In genomic region chr19:4007021-4007835, GRCh38 we compare ENCODE assay signal across 1 cellular context.
TF ChIP-seq lines count a peak whose summit lies in the region.

Gene PIAS4 (plus strand): TSS chr19:4007736. CDS start chr19:4007761, 25 bp downstream.

TF ChIP-seq in HepG2, 621 proteins besides CTCF, POLR2A, EP300 and RAD21 (continued from another document and continues in another):
- TF ChIP-seq ZNF770 (CRISPR knock-in tag; IDR thresholded peaks at IDR 0.05) = peak; percentile 26; the same call in 1 of the 2 replicates
- TF ChIP-seq GZF1 (CRISPR knock-in tag; IDR thresholded peaks at IDR 0.05) = no peak
- TF ChIP-seq GLMP (CRISPR knock-in tag; IDR thresholded peaks at IDR 0.05; ENCODE audit: borderline replicate concordance) = no peak
- TF ChIP-seq SRSF9 (IDR thresholded peaks at IDR 0.05; ENCODE audit: borderline replicate concordance, insufficient read depth, low read depth, low read length, poor library complexity, severe bottlenecking) = no peak
- no peak for TF ChIP-seq ELK4 (CRISPR knock-in tag; IDR thresholded peaks at IDR 0.05; ENCODE audit: borderline replicate concordance)
- TF ChIP-seq CHD4 (IDR thresholded peaks at IDR 0.05; ENCODE audit: borderline replicate concordance, low read length) = no peak
- peak; percentile 40; the same call in 1 of the 2 replicates for TF ChIP-seq CBFB (CRISPR knock-in tag; IDR thresholded peaks at IDR 0.05)
- 0 out of 2 replicates have a peak, but pooled peaks have one; percentile 25 for TF ChIP-seq ZNF720 (CRISPR knock-in tag; IDR thresholded peaks at IDR 0.05)
- peak; percentile 89; the same call in 1 of the 2 replicates for TF ChIP-seq SAFB2 (CRISPR knock-in tag; IDR thresholded peaks at IDR 0.05; ENCODE audit: borderline replicate concordance, low read depth)
- TF ChIP-seq MXD4 (CRISPR knock-in tag; IDR thresholded peaks at IDR 0.05) = peak; percentile 63; the same call in 1 of the 2 replicates
- TF ChIP-seq TERF1 (CRISPR knock-in tag; IDR thresholded peaks at IDR 0.05) = no peak
- TF ChIP-seq ZBTB21 (CRISPR knock-in tag; IDR thresholded peaks at IDR 0.05) = no peak
- TF ChIP-seq ZNF33A (CRISPR knock-in tag; IDR thresholded peaks at IDR 0.05; ENCODE audit: borderline replicate concordance) = no peak
- TF ChIP-seq RBFOX2 (IDR thresholded peaks at IDR 0.05; ENCODE audit: low read depth, low read length) = peak; percentile 86
- TF ChIP-seq ZIK1 (CRISPR knock-in tag; IDR thresholded peaks at IDR 0.05; ENCODE audit: borderline replicate concordance, low read depth) = peak; percentile 75
- TF ChIP-seq JDP2 (CRISPR knock-in tag; IDR thresholded peaks at IDR 0.05; ENCODE audit: borderline replicate concordance) = no peak
- no peak for TF ChIP-seq PRDM15 (CRISPR knock-in tag; IDR thresholded peaks at IDR 0.05)
- TF ChIP-seq ZNF460 (CRISPR knock-in tag; IDR thresholded peaks at IDR 0.05; ENCODE audit: borderline replicate concordance) = no peak
- TF ChIP-seq FLYWCH1 (CRISPR knock-in tag; IDR thresholded peaks at IDR 0.05) = no peak
- peak; percentile 88 for TF ChIP-seq ZNF800 (CRISPR knock-in tag; IDR thresholded peaks at IDR 0.05)
- peak; percentile 79 for TF ChIP-seq MYC (CRISPR knock-in tag; IDR thresholded peaks at IDR 0.05; ENCODE audit: borderline replicate concordance)
- no peak; the same call in 1 of the 2 replicates for TF ChIP-seq NAIF1 (CRISPR knock-in tag; IDR thresholded peaks at IDR 0.05; ENCODE audit: borderline replicate concordance)
- peak; percentile 29; the same call in 1 of the 2 replicates for TF ChIP-seq THRA (CRISPR knock-in tag; IDR thresholded peaks at IDR 0.05; ENCODE audit: borderline replicate concordance)
- TF ChIP-seq TEF (CRISPR knock-in tag; IDR thresholded peaks at IDR 0.05) = no peak
- TF ChIP-seq ELF3 (CRISPR knock-in tag; IDR thresholded peaks at IDR 0.05) = peak; percentile 34; the same call in 1 of the 2 replicates
- TF ChIP-seq ZNF777 (CRISPR knock-in tag; IDR thresholded peaks at IDR 0.05) = peak; percentile 72
- no peak for TF ChIP-seq ZNF512 (CRISPR knock-in tag; IDR thresholded peaks at IDR 0.05)
- TF ChIP-seq GATA4 (IDR thresholded peaks at IDR 0.05; ENCODE audit: borderline replicate concordance, low read depth) = no peak
- TF ChIP-seq HBP1 (CRISPR knock-in tag; IDR thresholded peaks at IDR 0.05; ENCODE audit: low read depth) = no peak
- TF ChIP-seq HES4 (CRISPR knock-in tag; IDR thresholded peaks at IDR 0.05; ENCODE audit: borderline replicate concordance) = peak; percentile 71; the same call in 1 of the 2 replicates
- TF ChIP-seq ZBTB26 (CRISPR knock-in tag; IDR thresholded peaks at IDR 0.05; ENCODE audit: borderline replicate concordance) = no peak; the same call in 1 of the 2 replicates
- 0 out of 2 replicates have a peak, but pooled peaks have one; percentile 30 for TF ChIP-seq ZNF121 (CRISPR knock-in tag; IDR thresholded peaks at IDR 0.05)
- peak; percentile 33; the same call in 1 of the 2 replicates for TF ChIP-seq EEA1 (CRISPR knock-in tag; IDR thresholded peaks at IDR 0.05; ENCODE audit: borderline replicate concordance)
- TF ChIP-seq ZBTB42 (CRISPR knock-in tag; IDR thresholded peaks at IDR 0.05) = 0 out of 2 replicates have a peak, but pooled peaks have one; percentile 54
